ENCODE assay signal across 17 cellular contexts in the genomic region with DNA sequence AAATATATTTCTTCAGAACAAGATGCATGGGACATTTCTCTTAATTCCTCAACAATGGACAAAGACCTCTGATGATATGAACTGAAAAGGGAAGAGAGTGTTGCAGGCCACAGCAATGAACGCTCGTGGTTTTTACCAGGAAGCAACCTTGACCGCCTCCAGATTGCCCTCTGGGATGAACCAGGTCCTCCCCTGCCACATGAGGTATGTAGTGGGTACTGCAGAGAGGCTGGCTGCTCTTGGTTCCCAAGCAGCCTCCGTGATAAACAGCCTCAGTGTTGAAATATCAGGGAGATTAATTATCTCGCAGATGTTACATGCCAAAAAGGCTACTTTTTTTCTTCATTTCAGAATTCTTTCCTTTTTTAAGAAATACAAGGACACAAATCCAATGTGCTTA.
DNase-seq lines count a peak whose midpoint lies in the region; ATAC-seq and TF ChIP-seq lines count a peak whose summit lies in the region.
"Had no signal": no experiment of that assay in that cellular context is flagged by ENCODE, and none has a peak within 500 bp of the region (broad histone marks: within the 10 kb centered on the region; RNA-seq: fewer than 3 reads in every experiment).

No MANE protein-coding gene starts in this region.

- H3K4me3 Mint-ChIP-seq in activated T-cell treated with anti-CD3 and anti-CD28 coated beads, Interleukin-2, amount 50 U/mL, for 4 hours: no peak overlapping the region
- H3K4me3 Mint-ChIP-seq: central memory CD8-positive, alpha-beta T cell had no signal

- H4K8ac ChIP-seq in mesendoderm (ENCODE audit: low read depth, low read length): no peak overlapping the region

- H2BK5ac ChIP-seq in mesendoderm (ENCODE audit: low read length): no peak overlapping the region

- H3K9me3 Mint-ChIP-seq in activated T-cell treated with anti-CD3 and anti-CD28 coated beads, Interleukin-2, amount 50 U/mL, for 4 hours: no peaks in the 10 kb centered on the region
- H3K9me3 Mint-ChIP-seq: central memory CD8-positive, alpha-beta T cell had no signal

- peak; percentile 62 for DNase-seq in MV-4-11 (lab: John Stamatoyannopoulos, UW)
- no peak for DNase-seq in dorsolateral prefrontal cortex
- DNase-seq in mesendoderm: peak; percentile 70
- no peak for DNase-seq in activated CD4-positive, alpha-beta T cell treated with anti-CD3 and anti-CD28 coated beads, Interleukin-2, amount 50 U/mL, for 48 hours
- DNase-seq in NOMO-1 (lab: John Stamatoyannopoulos, UW; ENCODE audit: unreplicated experiment in 2 of 2): no peak
- no peak for DNase-seq in activated T-cell treated with anti-CD3 and anti-CD28 coated beads, Interleukin-2, amount 50 U/mL, for 4 hours
- DNase-seq: DMS153; hypothalamus; KG1; NCI-H1694 treated with DMSO at 0.1 percent for 48 hours; NCI-H526; stimulated activated CD4-positive, alpha-beta T cell treated with anti-CD3 and anti-CD28 coated beads, Interleukin-12 subunit alpha, Interleukin-12 subunit beta, amount 100 ng/mL, for 4 hours had no signal

- peaks cover 24 to 34% (median 27%) of the 10 kb centered on the region in 10 experiments for H3K4me1 ChIP-seq in BLaER1 treated with 17β-estradiol and CSF1 and Interleukin-3, amounts not matched to agents 10 nM and 100 nM
- H3K4me1 ChIP-seq in mesendoderm (ENCODE audit: control insufficient read depth, low read depth, low read length): peaks cover 7% of the 10 kb centered on the region

- no peak overlapping the region for H2AK5ac ChIP-seq in mesendoderm (ENCODE audit: low read length)

- H3K27ac ChIP-seq in BLaER1 treated with 17β-estradiol and CSF1 and Interleukin-3, amounts not matched to agents 10 nM and 100 nM: no peak overlapping the region
- peak overlapping the region in 30 of 59 donors; percentile 1 to 60 (median 26) for H3K27ac ChIP-seq in dorsolateral prefrontal cortex
- no peak overlapping the region for H3K27ac ChIP-seq in mesendoderm (ENCODE audit: low read depth, low read length)
- H3K27ac ChIP-seq: epithelial cell of prostate, tibial nerve had no signal

- peak overlapping the region; percentile 45 to 76 (median 68) for H3K4me2 ChIP-seq in BLaER1 treated with 17β-estradiol and CSF1 and Interleukin-3, amounts not matched to agents 10 nM and 100 nM
- H3K4me2 ChIP-seq in mesendoderm (ENCODE audit: low read length): no peak overlapping the region

- H3K4me3 ChIP-seq in BLaER1 treated with 17β-estradiol and CSF1 and Interleukin-3, amounts not matched to agents 10 nM and 100 nM: no peak overlapping the region
- no peak overlapping the region for H3K4me3 ChIP-seq in dorsolateral prefrontal cortex
- H3K4me3 ChIP-seq in mesendoderm (ENCODE audit: low read length): no peak overlapping the region
- H3K4me3 ChIP-seq: tibial nerve had no signal

- no peak overlapping the region for H3K56ac ChIP-seq in mesendoderm (ENCODE audit: low read length)

- no peaks in the 10 kb centered on the region for H3K79me1 ChIP-seq in mesendoderm (ENCODE audit: low read length)

- no peak overlapping the region for H4K5ac ChIP-seq in mesendoderm (ENCODE audit: low read length)

- peak overlapping the region; percentile 20 for H3K4ac ChIP-seq in mesendoderm (ENCODE audit: low read depth, low read length)

- H3K23ac ChIP-seq in mesendoderm (ENCODE audit: low read length): no peak overlapping the region

- H2BK15ac ChIP-seq in mesendoderm (replicated peaks; ENCODE audit: low read depth): no peak overlapping the region

- H3K79me2 ChIP-seq in mesendoderm (ENCODE audit: control insufficient read depth, insufficient read depth, low read length): no peaks in the 10 kb centered on the region

- H3K4me1 Mint-ChIP-seq in activated T-cell treated with anti-CD3 and anti-CD28 coated beads, Interleukin-2, amount 50 U/mL, for 4 hours (ENCODE audit: low read depth): peaks cover 47% of the 10 kb centered on the region

- no peak overlapping the region for H2BK120ac ChIP-seq in mesendoderm (ENCODE audit: low read depth, low read length)

- no peaks in the 10 kb centered on the region for H3K27me3 Mint-ChIP-seq in activated T-cell treated with anti-CD3 and anti-CD28 coated beads, Interleukin-2, amount 50 U/mL, for 4 hours (ENCODE audit: low read depth)
- H3K27me3 Mint-ChIP-seq: central memory CD8-positive, alpha-beta T cell had no signal

- no peak for TF ChIP-seq CTCF in dorsolateral prefrontal cortex (IDR thresholded peaks at IDR 0.05 in 54 of 56, conservative IDR thresholded peaks at IDR 0.05 in 2 of 56; ENCODE audit: low read depth in 1 of 56, partially characterized antibody in 56 of 56)

- intact Hi-C loops in dorsolateral prefrontal cortex (cut with DNase I): no loop called here

- peaks cover 0 to 18% (median 6%) of the 10 kb centered on the region in 11 experiments; a peak in 6 of 22 replicates for H4K20me1 ChIP-seq in BLaER1 treated with 17β-estradiol and CSF1 and Interleukin-3, amounts not matched to agents 10 nM and 100 nM

- peaks cover 58% of the 10 kb centered on the region for H3K36me3 Mint-ChIP-seq in activated T-cell treated with anti-CD3 and anti-CD28 coated beads, Interleukin-2, amount 50 U/mL, for 4 hours (ENCODE audit: insufficient read depth)

- H3K27me3 ChIP-seq in BLaER1 treated with 17β-estradiol and CSF1 and Interleukin-3, amounts not matched to agents 10 nM and 100 nM: no peaks in the 10 kb centered on the region
- H3K27me3 ChIP-seq in dorsolateral prefrontal cortex: no peaks in the 10 kb centered on the region
- no peaks in the 10 kb centered on the region for H3K27me3 ChIP-seq in mesendoderm (ENCODE audit: insufficient read depth, low read length, poor library complexity)
- H3K27me3 ChIP-seq: tibial nerve had no signal

- no CpG with 5 or more reads among the region's 5 CpGs for whole genome bisulfite sequencing in mesendoderm (ENCODE audit: extremely low coverage, insufficient coverage, low lambda C conversion rate)

- peaks cover 0 to 10% (median 0%) of the 10 kb centered on the region in 11 experiments; a peak in 4 of 22 replicates for H3K9me3 ChIP-seq in BLaER1 treated with 17β-estradiol and CSF1 and Interleukin-3, amounts not matched to agents 10 nM and 100 nM (replicated peaks in 1 of 11)
- H3K9me3 ChIP-seq: tibial nerve had no signal

- peak overlapping the region; percentile 6 for H3K18ac ChIP-seq in mesendoderm (ENCODE audit: low read length)

- H3K36me3 ChIP-seq in BLaER1 treated with 17β-estradiol and CSF1 and Interleukin-3, amounts not matched to agents 10 nM and 100 nM: peaks cover 0 to 38% (median 22%) of the 10 kb centered on the region in 11 experiments; a peak in 13 of 22 replicates
- H3K36me3 ChIP-seq in mesendoderm (ENCODE audit: control insufficient read depth, insufficient read depth, low read length): no peaks in the 10 kb centered on the region

- H3K9ac ChIP-seq in BLaER1 treated with 17β-estradiol and CSF1 and Interleukin-3, amounts not matched to agents 10 nM and 100 nM: no peak overlapping the region
- H3K9ac ChIP-seq in mesendoderm (ENCODE audit: low read length): no peak overlapping the region

- ATAC-seq in activated T-cell treated with anti-CD3 and anti-CD28 coated beads, Interleukin-2, amount 50 U/mL, for 4 hours: no peak
- no peak for ATAC-seq in GM19023 (IDR thresholded peaks at IDR 0.05; ENCODE audit: unreplicated experiment)

Comparison
In these comparisons a context has a peak if more than half of its experiments do, and no peak if none do; other contexts are left out.
1. H3K27ac ChIP-seq: peak in dorsolateral prefrontal cortex (30 of 59); none in BLaER1 treated with 17β-estradiol and CSF1 and Interleukin-3, amounts not matched to agents 10 nM and 100 nM (0 of 11) and mesendoderm (single experiment).
2. DNase-seq: peak in MV-4-11 (single experiment) and mesendoderm (single experiment); none in dorsolateral prefrontal cortex (0 of 10), activated CD4-positive, alpha-beta T cell treated with anti-CD3 and anti-CD28 coated beads, Interleukin-2, amount 50 U/mL, for 48 hours (0 of 2), NOMO-1 (0 of 2) and activated T-cell treated with anti-CD3 and anti-CD28 coated beads, Interleukin-2, amount 50 U/mL, for 4 hours (single experiment).